In genomic region chr5:176614805-176615478, GRCh38 we compare ENCODE assay signal across 14 cellular contexts. TPM values are rescaled to one million over a fixed set of nuclear protein-coding genes. Genes with fewer than 3 reads are reported as not detected.
DNase-seq lines count a peak whose midpoint lies in the region; ATAC-seq and TF ChIP-seq lines count a peak whose summit lies in the region.
"Had no signal": no experiment of that assay in that cellular context is flagged by ENCODE, and none has a peak within 500 bp of the region (broad histone marks: within the 10 kb centered on the region; RNA-seq: fewer than 3 reads in every experiment).

No MANE protein-coding gene starts in this region.

- DNase-seq in MCF 10A (ENCODE audit: unreplicated experiment) (peak; percentile 82), breast epithelium (ENCODE audit: low spot score in 2 of 2) (no peak), fibroblast of lung (ENCODE audit: low read depth in 2 of 2) (peak; percentile 76 to 82), Right ventricle myocardium inferior (ENCODE audit: missing footprints) (no peak), DMS153 treated with DMSO at 0.1 percent for 48 hours (lab: John Stamatoyannopoulos, UW; ENCODE audit: unreplicated experiment) (no peak), NCI-H1930 (lab: John Stamatoyannopoulos, UW) (no peak)
- DNase-seq: activated CD8-positive, alpha-beta T cell treated with anti-CD3 and anti-CD28 coated beads for 36 hours; activated naive CD4-positive, alpha-beta T cell treated with Interleukin-2 at 50 U/mL for 16 hours; midbrain; NCI-H1105; T-helper 2 cell had no signal

- POLR2A ChIA-PET in MCF 10A (lab: Yijun Ruan, JAX) = interaction anchor here (0.6 to 1.9 kb wide), 3 partner anchors 24 to 816 kb away, joined by 3 to 8 read pairs (median 3); partner anchors contain the start of gene TSPAN17

- no peaks in the 10 kb centered on the region for H4K20me1 ChIP-seq in fibroblast of lung (ENCODE audit: control insufficient read depth, extremely low read depth, insufficient read depth, low read length)

- H3K27me3 ChIP-seq in breast epithelium (peaks cover 12 to 56% of the 10 kb centered on the region in 2 donors), fibroblast of lung (ENCODE audit: control insufficient read depth, insufficient read depth, low read length) (peaks cover 4% of the 10 kb centered on the region)

- TF ChIP-seq CTCF in MCF 10A (IDR thresholded peaks at IDR 0.05; ENCODE audit: unreplicated experiment) (no peak), breast epithelium (IDR thresholded peaks at IDR 0.05) (no peak), fibroblast of lung (conservative IDR thresholded peaks at IDR 0.05 in 1 of 2, IDR thresholded peaks at IDR 0.05 in 1 of 2; ENCODE audit: low read depth in 1 of 2, low read length in 2 of 2) (no peak)

- no peak for TF ChIP-seq POLR2A in breast epithelium (IDR thresholded peaks at IDR 0.05)

- H3K36me3 ChIP-seq in breast epithelium (no peaks in the 10 kb centered on the region), fibroblast of lung (ENCODE audit: control insufficient read depth, insufficient read depth, low read length) (no peaks in the 10 kb centered on the region)

- H3K4me3 ChIP-seq in breast epithelium (no peak overlapping the region), fibroblast of lung (replicated peaks in 1 of 4; ENCODE audit: control extremely low read depth in 1 of 4, insufficient read depth in 1 of 4, low read depth in 3 of 4, low read length in 4 of 4) (no peak overlapping the region)

- H3K27ac Mint-ChIP-seq in MCF 10A (ENCODE audit: low read depth, unreplicated experiment) = no peak overlapping the region
- H3K27ac Mint-ChIP-seq: activated CD8-positive, alpha-beta T cell treated with anti-CD3 and anti-CD28 coated beads for 36 hours had no signal

- no peak overlapping the region for H3K4me3 Mint-ChIP-seq in MCF 10A (ENCODE audit: unreplicated experiment)
- H3K4me3 Mint-ChIP-seq: activated CD8-positive, alpha-beta T cell treated with anti-CD3 and anti-CD28 coated beads for 36 hours had no signal

- peak overlapping the region; percentile 33 for H3K4me2 ChIP-seq in fibroblast of lung (ENCODE audit: extremely low read depth, insufficient read depth, low read length)

- peaks cover 28% of the 10 kb centered on the region for H3K27me3 Mint-ChIP-seq in MCF 10A (ENCODE audit: insufficient read depth, unreplicated experiment)

- H3K4me1 ChIP-seq in breast epithelium = peaks cover 4 to 11% of the 10 kb centered on the region in 2 donors
- H3K4me1 ChIP-seq in fibroblast of lung (ENCODE audit: control insufficient read depth, extremely low read depth, insufficient read depth, low read length) = peaks cover 30% of the 10 kb centered on the region

- H3K4me1 Mint-ChIP-seq in MCF 10A (ENCODE audit: insufficient read depth, unreplicated experiment) = peaks cover 29% of the 10 kb centered on the region

- H3K9ac ChIP-seq in fibroblast of lung (ENCODE audit: insufficient read depth, low read length) = no peak overlapping the region

- H3K9me3 Mint-ChIP-seq in MCF 10A (ENCODE audit: unreplicated experiment) = no peaks in the 10 kb centered on the region
- H3K9me3 Mint-ChIP-seq: activated CD8-positive, alpha-beta T cell treated with anti-CD3 and anti-CD28 coated beads for 36 hours had no signal

- H3K36me3 Mint-ChIP-seq in MCF 10A (ENCODE audit: insufficient read depth, unreplicated experiment) = no peaks in the 10 kb centered on the region

- intact Hi-C loops in MCF 10A (cut with micrococcal nuclease) (no loop called here), breast epithelium (cut with DNase I; ENCODE audit: low total_unique reads) (no loop called here), Right ventricle myocardium inferior (cut with DNase I) (no loop called here)

- CTCF ChIA-PET in MCF 10A (lab: Yijun Ruan, JAX) = interaction anchor here (1.5 kb wide), 1 partner anchor 32 kb away, joined by 3 read pairs; the partner anchor contains the start of gene TSPAN17

- BruUV-seq in MCF 10A (replicated peaks; lab: Mats Ljungman, UMichigan) = no TSS peak

- H2AFZ ChIP-seq in fibroblast of lung (ENCODE audit: low read length) = no peak overlapping the region

- H3K27ac ChIP-seq in breast epithelium (no peak overlapping the region), fibroblast of lung (ENCODE audit: insufficient read depth, low read length) (peak overlapping the region; percentile 29)

- no peaks in the 10 kb centered on the region for H3K79me2 ChIP-seq in fibroblast of lung (ENCODE audit: control insufficient read depth, insufficient read depth, low read length)

- ATAC-seq in SK-N-SH treated with all-trans-retinoic acid at 6 μM for 48 hours (peak; percentile 35), Right ventricle myocardium inferior (no peak), GM19397 (IDR thresholded peaks at IDR 0.05; ENCODE audit: unreplicated experiment) (no peak)
- ATAC-seq: activated CD8-positive, alpha-beta T cell treated with anti-CD3 and anti-CD28 coated beads for 36 hours had no signal

- no peaks in the 10 kb centered on the region for H3K9me3 ChIP-seq in breast epithelium
- no peaks in the 10 kb centered on the region for H3K9me3 ChIP-seq in fibroblast of lung (ENCODE audit: control insufficient read depth, insufficient read depth, low read depth, low read length)

TF ChIP-seq in SK-N-SH treated with all-trans-retinoic acid at 6 μM for 48 hours, 23 proteins besides CTCF, POLR2A, EP300 and RAD21 (continues in another document):
- TF ChIP-seq ZFP3 (CRISPR knock-in tag; IDR thresholded peaks at IDR 0.05) (no peak), TSHZ2 (CRISPR knock-in tag; IDR thresholded peaks at IDR 0.05) (no peak), OSR1 (CRISPR knock-in tag; IDR thresholded peaks at IDR 0.05) (no peak), ISL1 (CRISPR knock-in tag; IDR thresholded peaks at IDR 0.05) (no peak), POU6F1 (CRISPR knock-in tag; IDR thresholded peaks at IDR 0.05; ENCODE audit: borderline replicate concordance, low read depth) (no peak), BACH2 (CRISPR knock-in tag; IDR thresholded peaks at IDR 0.05; ENCODE audit: borderline replicate concordance) (no peak)

RNA-seq across cellular contexts. Expression of gene GPRIN1, which starts 5.0 kb away (rescaled TPM):
- total RNA-seq in MCF 10A (2022) (3.0 and 3.7 TPM in 2 replicates), breast epithelium (1 to 10 TPM in 1 of 3 donors, under 1 TPM in 2; 0.64 to 1.2 (median 0.98) TPM), fibroblast of lung (4.9 and 6.3 TPM in 2 replicates), Right ventricle myocardium inferior (0.41 TPM)
- 1.9 and 5.0 TPM in 2 replicates for polyA plus RNA-seq in fibroblast of lung
- 4.0 and 10.0 TPM in 2 replicates for polyA plus RNA-seq in fibroblast of lung (2012)
- 2.1 and 12.3 TPM in 2 replicates for polyA minus RNA-seq in fibroblast of lung (ENCODE audit: low replicate concordance)

RNA-seq across cellular contexts. Expression of gene SNCB, which starts 15.4 kb away (rescaled TPM):
- total RNA-seq in MCF 10A (2022) (not detected in 2 replicates), breast epithelium (not detected), fibroblast of lung (0.17 TPM in 1 of 2 replicates, not detected in the other), Right ventricle myocardium inferior (not detected)
- polyA plus RNA-seq in fibroblast of lung = 0.22 and 2.3 TPM in 2 replicates
- 0.17 and 3.5 TPM in 2 replicates for polyA plus RNA-seq in fibroblast of lung (2012)
- polyA minus RNA-seq in fibroblast of lung (ENCODE audit: low replicate concordance) = 1.1 TPM in 1 of 2 replicates, not detected in the other

RNA-seq across cellular contexts. Expression of gene EIF4E1B, which starts 15.5 kb away (rescaled TPM):
- total RNA-seq in MCF 10A (2022) (not detected in 2 replicates), breast epithelium (1 to 10 TPM in 1 of 3 donors, not detected in 2; 1.6 TPM), fibroblast of lung (not detected in 2 replicates), Right ventricle myocardium inferior (not detected)
- not detected in 2 replicates for polyA plus RNA-seq in fibroblast of lung
- not detected in 2 replicates for polyA plus RNA-seq in fibroblast of lung (2012)
- not detected in 2 replicates for polyA minus RNA-seq in fibroblast of lung (ENCODE audit: low replicate concordance)
- total RNA-seq: activated CD8-positive, alpha-beta T cell treated with anti-CD3 and anti-CD28 coated beads for 36 hours; temporal lobe had no signal

RNA-seq across cellular contexts. Expression of gene TSPAN17, which starts 32.3 kb away (rescaled TPM):
- total RNA-seq in MCF 10A (2022) (36.7 and 47.5 TPM in 2 replicates), breast epithelium (10 to 100 TPM; 10.4 to 20.0 (median 18.3) TPM), fibroblast of lung (29.0 and 35.2 TPM in 2 replicates), Right ventricle myocardium inferior (30.0 TPM)
- 34.8 and 43.5 TPM in 2 replicates for polyA plus RNA-seq in fibroblast of lung
- 38.1 and 58.2 TPM in 2 replicates for polyA plus RNA-seq in fibroblast of lung (2012)
- 44.6 and 56.7 TPM in 2 replicates for polyA minus RNA-seq in fibroblast of lung (ENCODE audit: low replicate concordance)

Comparison
In these comparisons a context has a peak if more than half of its experiments do, and no peak if none do; other contexts are left out.
1. DNase-seq: peak in MCF 10A (single experiment) and fibroblast of lung (2 of 2); none in breast epithelium (0 of 2), Right ventricle myocardium inferior (single experiment), DMS153 treated with DMSO at 0.1 percent for 48 hours (single experiment) and NCI-H1930 (0 of 2).